Comparison of ENCODE assay signal across 15 cellular contexts in genomic region chr14:104732355-104732804, GRCh38. TPM values are rescaled to one million over a fixed set of nuclear protein-coding genes. Genes with fewer than 3 reads are reported as not detected.
DNase-seq lines count a peak whose midpoint lies in the region; ATAC-seq and TF ChIP-seq lines count a peak whose summit lies in the region.
"Had no signal": no experiment of that assay in that cellular context is flagged by ENCODE, and none has a peak within 500 bp of the region (broad histone marks: within the 10 kb centered on the region; RNA-seq: fewer than 3 reads in every experiment).

No MANE protein-coding gene starts in this region.

- no peaks in the 10 kb centered on the region for H3K36me3 ChIP-seq in lung (ENCODE audit: control insufficient read depth in 2 of 2, insufficient read depth in 2 of 2, low read length in 2 of 2)
- H3K36me3 ChIP-seq in urinary bladder (ENCODE audit: insufficient read depth) = no peaks in the 10 kb centered on the region
- H3K36me3 ChIP-seq: HAP-1 had no signal

- 64 to 86% methylated on average over 14 of the region's 14 CpGs for WGBS in lung, 2 donors
- 79% methylated on average over 14 of the region's 14 CpGs for WGBS in urinary bladder

- H3K9me3 ChIP-seq in lung (ENCODE audit: control insufficient read depth in 2 of 2, insufficient read depth in 1 of 2, low read length in 1 of 2) = no peaks in the 10 kb centered on the region
- H3K9me3 ChIP-seq: HAP-1 had no signal

- H3K27ac ChIP-seq in epithelial cell of prostate = peak overlapping the region; percentile 45
- peak overlapping the region in 1 of 2 donors; percentile 95 for H3K27ac ChIP-seq in lung (ENCODE audit: low read depth in 1 of 2, low read length in 1 of 2)
- H3K27ac ChIP-seq in urinary bladder (ENCODE audit: low read depth) = peak overlapping the region; percentile 81

- no peaks in the 10 kb centered on the region for H3K27me3 ChIP-seq in lung (ENCODE audit: control insufficient read depth, insufficient read depth)

- H3K4me1 ChIP-seq in lung (ENCODE audit: control insufficient read depth in 2 of 2, insufficient read depth in 2 of 2, low read length in 2 of 2) (peaks cover 0 to 19% of the 10 kb centered on the region in 2 donors), urinary bladder (ENCODE audit: insufficient read depth) (peaks cover 6% of the 10 kb centered on the region)
- H3K4me1 ChIP-seq: HAP-1 had no signal

- ATAC-seq in lung (ENCODE audit: insufficient read depth, low FRiP score) (no peak), HG03280 (IDR thresholded peaks at IDR 0.05; ENCODE audit: unreplicated experiment) (no peak), HG03565 (IDR thresholded peaks at IDR 0.05; ENCODE audit: unreplicated experiment) (no peak)
- ATAC-seq: activated CD8-positive, alpha-beta T cell treated with anti-CD3 and anti-CD28 coated beads, Interleukin-2, amount 10 ng/mL, durations not matched to agents 7 days and 5 days had no signal

- no peak for TF ChIP-seq CTCF in lung (IDR thresholded peaks at IDR 0.05; ENCODE audit: control extremely low read depth, extremely low read depth)

- peak; percentile 2 for DNase-seq in NCI-H774 (lab: John Stamatoyannopoulos, UW)
- no peak for DNase-seq in epithelial cell of prostate (ENCODE audit: low read depth, low spot score)
- peak; percentile 68 for DNase-seq in lung (ENCODE audit: low spot score)
- DNase-seq in DMS 273 (lab: John Stamatoyannopoulos, UW; ENCODE audit: unreplicated experiment) = no peak
- DNase-seq: activated CD8-positive, alpha-beta T cell treated with anti-CD3 and anti-CD28 coated beads, Interleukin-2, amount 10 ng/mL, durations not matched to agents 7 days and 5 days; activated naive CD4-positive, alpha-beta T cell treated with anti-CD3 and anti-CD28 coated beads, Interleukin-2, amount 10 ng/mL, durations not matched to agents 7 days and 5 days; DMS79; Kasumi-1; NCI-H2171 treated with DMSO at 0.1 percent for 48 hours; stimulated activated CD4-positive, alpha-beta T cell treated with anti-CD3 and anti-CD28 coated beads, Interleukin-4, amount 100 ng/mL, for 1 hour; stimulated activated naive CD4-positive, alpha-beta T cell treated with Interleukin-2 at 50 U/mL for 16 hours had no signal

- H3K4me3 ChIP-seq in lung = no peak overlapping the region
- H3K4me3 ChIP-seq in urinary bladder (ENCODE audit: low read depth, low read length) = no peak overlapping the region
- H3K4me3 ChIP-seq: HAP-1 had no signal

RNA-seq across cellular contexts. Expression of gene ADSS1, which starts 8.4 kb away (rescaled TPM):
- total RNA-seq in lung = 1 to 10 TPM; 8.0 to 9.3 TPM
- polyA plus RNA-seq in lung = 1 to 10 TPM; 5.3 to 6.1 TPM
- total RNA-seq in urinary bladder = 5.4 TPM
- polyA plus RNA-seq in urinary bladder = 8.4 TPM

RNA-seq across cellular contexts. Expression of gene SIVA1, which starts 20.6 kb away (rescaled TPM):
- total RNA-seq in lung (10 to 100 TPM; 67.5 to 91.8 TPM), urinary bladder (39.9 TPM)
- polyA plus RNA-seq in lung (100 to 1,000 TPM; 164 to 212 TPM), urinary bladder (280 TPM)

RNA-seq across cellular contexts. Expression of gene INF2, which starts 43.0 kb away (rescaled TPM):
- total RNA-seq in lung = 100 to 1,000 TPM in 1 of 2 donors, 10 to 100 TPM in 1; 46.1 to 119 TPM
- polyA plus RNA-seq in lung = 100 to 1,000 TPM in 1 of 2 donors, 10 to 100 TPM in 1; 49.4 to 107 TPM
- total RNA-seq in urinary bladder = 20.6 TPM
- polyA plus RNA-seq in urinary bladder = 54.2 TPM

Comparison
In these comparisons a context has a peak if more than half of its experiments do, and no peak if none do; other contexts are left out.
1. DNase-seq: peak in NCI-H774 (single experiment) and lung (single experiment); none in epithelial cell of prostate (single experiment) and DMS 273 (single experiment).